In genomic region chr6:69792292-69792691, GRCh38 we compare ENCODE assay signal across 20 cellular contexts. TPM values are rescaled to one million over a fixed set of nuclear protein-coding genes. Genes with fewer than 3 reads are reported as not detected.
DNase-seq lines count a peak whose midpoint lies in the region; ATAC-seq, FAIRE-seq and TF ChIP-seq lines count a peak whose summit lies in the region.
"Had no signal": no experiment of that assay in that cellular context is flagged by ENCODE, and none has a peak within 500 bp of the region (broad histone marks: within the 10 kb centered on the region; RNA-seq: fewer than 3 reads in every experiment).

No MANE protein-coding gene starts in this region.

- H3K4me3 ChIP-seq in breast epithelium (no peak overlapping the region), GM12878 (peak overlapping the region; percentile 43; the same call in 1 of the 2 replicates), lower lobe of right lung (no peak overlapping the region), brain microvascular endothelial cell (ENCODE audit: low read depth, low read length) (no peak overlapping the region), kidney (ENCODE audit: low read length in 2 of 2) (no peak overlapping the region)
- H3K4me3 ChIP-seq: A549; BLaER1 treated with 17β-estradiol and CSF1 and Interleukin-3, amounts not matched to agents 10 nM and 100 nM; colonic mucosa; MG63; tibial nerve had no signal

- no peak for TF ChIP-seq RAD21 in GM12878 (IDR thresholded peaks at IDR 0.05; ENCODE audit: insufficient read depth, low read depth, low read length)

- DNase-seq in breast epithelium (ENCODE audit: low spot score in 2 of 2) (peak in 1 of 2 donors; percentile 22), MCF 10A (ENCODE audit: unreplicated experiment) (no peak), GM12878 (ENCODE audit: low read depth, low spot score) (no peak), lower lobe of right lung (no peak), brain microvascular endothelial cell (no peak), kidney (no peak)
- no peak for DNase-seq in stimulated activated naive B cell treated with anti-CD40 and anti-IgM and Interleukin-4, amounts not matched to agents 10 μg/mL and 1 μg/mL and 100 μg/mL, for 72 hours
- DNase-seq in stimulated activated effector memory CD8-positive, alpha-beta T cell treated with anti-CD3 and anti-CD28 coated beads, Interleukin-12 subunit alpha, Interleukin-12 subunit beta, amount 100 ng/mL, for 72 hours (ENCODE audit: low spot score in 2 of 2) = no peak
- DNase-seq: activated CD4-positive, alpha-beta T cell treated with anti-CD3 and anti-CD28 coated beads for 48 hours; activated effector memory CD4-positive, alpha-beta T cell treated with Interleukin-2 at 50 U/mL for 16 hours; colonic mucosa; MG63; NCI-H187 treated with DMSO at 0.1 percent for 48 hours; stimulated activated CD4-positive, alpha-beta T cell treated with anti-CD3 and anti-CD28 coated beads, Interleukin-4, amount 100 ng/mL, for 4 hours had no signal

- H4K20me1 ChIP-seq in GM12878 (ENCODE audit: control insufficient read depth, insufficient read depth) = 0 out of 2 replicates have a peak, but pooled peaks cover 3% of the 10 kb centered on the region

- intact Hi-C loops in breast epithelium (cut with DNase I; ENCODE audit: low total_unique reads) (no loop called here), MCF 10A (cut with micrococcal nuclease) (no loop called here), GM12878 (cut with micrococcal nuclease; ENCODE audit: unreplicated experiment) (loop anchor here (5.0 kb wide), 1 partner anchor 75 kb away; the partner anchor contains the start of gene COL19A1), lower lobe of right lung (cut with DNase I) (no loop called here), kidney (cut with DNase I) (no loop called here)

- no peak overlapping the region for H2AFZ ChIP-seq in GM12878 (ENCODE audit: control insufficient read depth, low read depth, low read length)
- H2AFZ ChIP-seq: parathyroid adenoma had no signal

- no peak overlapping the region for H3K27ac Mint-ChIP-seq in MCF 10A (ENCODE audit: low read depth, unreplicated experiment)
- peak overlapping the region; percentile 60 for H3K27ac Mint-ChIP-seq in stimulated activated naive B cell treated with anti-CD40 and anti-IgM and Interleukin-4, amounts not matched to agents 10 μg/mL and 1 μg/mL and 100 μg/mL, for 72 hours
- H3K27ac Mint-ChIP-seq in stimulated activated effector memory CD8-positive, alpha-beta T cell treated with anti-CD3 and anti-CD28 coated beads, Interleukin-12 subunit alpha, Interleukin-12 subunit beta, amount 100 ng/mL, for 72 hours = no peak overlapping the region

- POLR2A ChIA-PET in MCF 10A (lab: Yijun Ruan, JAX) (interaction anchor here (0.8 kb wide), 1 partner anchor 12 kb away, joined by 3 read pairs; no protein-coding TSS in a partner anchor), GM12878 (lab: Charles Lee) (interaction anchor here (1.2 to 2.9 kb wide), 3 partner anchors 9 to 31 kb away, joined by 3 to 15 read pairs (median 4); no protein-coding TSS in a partner anchor)

- CTCF ChIA-PET in MCF 10A (lab: Yijun Ruan, JAX) = interaction anchor here (0.5 kb wide), 1 partner anchor 43 kb away, joined by 3 read pairs; no protein-coding TSS in a partner anchor
- CTCF ChIA-PET in GM12878 (lab: Yijun Ruan, JAX) = interaction anchor here (0.9 to 6.0 kb wide), 6 partner anchors 23 to 76 kb away, joined by 3 to 24 read pairs (median 8); partner anchors contain the start of gene COL19A1

- peaks cover 0 to 4% of the 10 kb centered on the region in 2 donors for H3K4me1 ChIP-seq in breast epithelium
- H3K4me1 ChIP-seq in GM12878 (ENCODE audit: control insufficient read depth, insufficient read depth, low read length) = peaks cover 29% of the 10 kb centered on the region
- H3K4me1 ChIP-seq in lower lobe of right lung = peaks cover 52% of the 10 kb centered on the region
- H3K4me1 ChIP-seq in kidney (ENCODE audit: control insufficient read depth in 1 of 2, insufficient read depth in 1 of 2, low read depth in 1 of 2, low read length in 2 of 2) = peaks cover 10 to 23% of the 10 kb centered on the region in 2 donors
- H3K4me1 ChIP-seq: colonic mucosa had no signal

- RAD21 ChIA-PET in GM12878 (lab: Charles Lee; ENCODE audit: unreplicated experiment) = interaction anchor here (0.9 to 7.1 kb wide), 7 partner anchors 10 to 315 kb away, joined by 3 to 39 read pairs (median 4); partner anchors contain the start of gene COL19A1

- H3K27me3 ChIP-seq in breast epithelium (no peaks in the 10 kb centered on the region), GM12878 (replicated peaks in 1 of 2; ENCODE audit: control insufficient read depth in 2 of 2, insufficient read depth in 2 of 2, low read length in 1 of 2) (no peaks in the 10 kb centered on the region), lower lobe of right lung (ENCODE audit: low read depth) (no peaks in the 10 kb centered on the region), brain microvascular endothelial cell (replicated peaks) (no peaks in the 10 kb centered on the region)
- H3K27me3 ChIP-seq: BLaER1 treated with 17β-estradiol and CSF1 and Interleukin-3, amounts not matched to agents 10 nM and 100 nM; colonic mucosa; MG63; tibial nerve had no signal

- FAIRE-seq in GM12878 (lab: Jason Lieb, UNC) (no peak), kidney (lab: Jason Lieb, UNC) (no peak)
- FAIRE-seq: A549, endothelial cell of umbilical vein, frontal cortex had no signal

- H3K9me3 ChIP-seq in breast epithelium = no peaks in the 10 kb centered on the region
- H3K9me3 ChIP-seq in GM12878 (replicated peaks; ENCODE audit: control insufficient read depth, insufficient read depth, low read length) = no peaks in the 10 kb centered on the region
- no peaks in the 10 kb centered on the region for H3K9me3 ChIP-seq in lower lobe of right lung
- H3K9me3 ChIP-seq in kidney (ENCODE audit: control insufficient read depth in 1 of 2, low read length in 2 of 2) = no peaks in the 10 kb centered on the region
- H3K9me3 ChIP-seq: A549; BLaER1 treated with 17β-estradiol and CSF1 and Interleukin-3, amounts not matched to agents 10 nM and 100 nM; colonic mucosa; MG63; tibial nerve had no signal

- H3K9me3 Mint-ChIP-seq in MCF 10A (ENCODE audit: unreplicated experiment) = no peaks in the 10 kb centered on the region
- no peaks in the 10 kb centered on the region for H3K9me3 Mint-ChIP-seq in stimulated activated naive B cell treated with anti-CD40 and anti-IgM and Interleukin-4, amounts not matched to agents 10 μg/mL and 1 μg/mL and 100 μg/mL, for 72 hours
- no peaks in the 10 kb centered on the region for H3K9me3 Mint-ChIP-seq in stimulated activated effector memory CD8-positive, alpha-beta T cell treated with anti-CD3 and anti-CD28 coated beads, Interleukin-12 subunit alpha, Interleukin-12 subunit beta, amount 100 ng/mL, for 72 hours

- H3K36me3 Mint-ChIP-seq in MCF 10A (ENCODE audit: insufficient read depth, unreplicated experiment) = peaks cover 4% of the 10 kb centered on the region
- H3K36me3 Mint-ChIP-seq in stimulated activated naive B cell treated with anti-CD40 and anti-IgM and Interleukin-4, amounts not matched to agents 10 μg/mL and 1 μg/mL and 100 μg/mL, for 72 hours = peaks cover 33 to 48% of the 10 kb centered on the region in 2 donors
- peaks cover 34% of the 10 kb centered on the region for H3K36me3 Mint-ChIP-seq in stimulated activated effector memory CD8-positive, alpha-beta T cell treated with anti-CD3 and anti-CD28 coated beads, Interleukin-12 subunit alpha, Interleukin-12 subunit beta, amount 100 ng/mL, for 72 hours

- in situ Hi-C loops in GM12878 (cut with MboI) (no loop called here), brain microvascular endothelial cell (cut with HindIII; ENCODE audit: low pct_ligation_motif_present, low sequenced_read_pairs) (no loop called here)

- no peak for TF ChIP-seq EP300 in GM12878 (IDR thresholded peaks at IDR 0.05; ENCODE audit: borderline replicate concordance in 1 of 2, control insufficient read depth in 1 of 2, low read depth in 2 of 2, low read length in 2 of 2)

- no peak for ATAC-seq in GM12878
- ATAC-seq in lower lobe of right lung = no peak
- no peak for ATAC-seq in stimulated activated naive B cell treated with anti-CD40 and anti-IgM and Interleukin-4, amounts not matched to agents 10 μg/mL and 1 μg/mL and 100 μg/mL, for 72 hours (replicated peaks)
- no peak for ATAC-seq in stimulated activated effector memory CD8-positive, alpha-beta T cell treated with anti-CD3 and anti-CD28 coated beads, Interleukin-12 subunit alpha, Interleukin-12 subunit beta, amount 100 ng/mL, for 72 hours
- ATAC-seq: A549 had no signal

- TF ChIP-seq POLR2A in breast epithelium (IDR thresholded peaks at IDR 0.05) = no peak
- TF ChIP-seq POLR2A in GM12878 (IDR thresholded peaks at IDR 0.05; ENCODE audit: low read depth, low read length) = no peak

- H3K36me3 ChIP-seq in breast epithelium (peaks cover 3% of the 10 kb centered on the region), GM12878 (ENCODE audit: control insufficient read depth in 2 of 2, insufficient read depth in 2 of 2, low read length in 1 of 2) (0 out of 4 replicates have a peak, but pooled peaks cover 0 to 6% of the 10 kb centered on the region in 2 experiments), lower lobe of right lung (peaks cover 13% of the 10 kb centered on the region), brain microvascular endothelial cell (replicated peaks) (no peaks in the 10 kb centered on the region), kidney (ENCODE audit: control insufficient read depth in 1 of 2, insufficient read depth in 2 of 2, low read length in 2 of 2) (peaks cover 0 to 6% of the 10 kb centered on the region in 2 donors)
- H3K36me3 ChIP-seq: colonic mucosa, MG63 had no signal

- peaks cover 67% of the 10 kb centered on the region for H3K79me2 ChIP-seq in GM12878 (ENCODE audit: control insufficient read depth, insufficient read depth, low read length)

- TF ChIP-seq CTCF in breast epithelium (IDR thresholded peaks at IDR 0.05) = no peak
- no peak for TF ChIP-seq CTCF in MCF 10A (IDR thresholded peaks at IDR 0.05; ENCODE audit: unreplicated experiment)
- TF ChIP-seq CTCF in GM12878 (IDR thresholded peaks at IDR 0.05 in 2 of 3, conservative IDR thresholded peaks at IDR 0.05 in 1 of 3; ENCODE audit: control insufficient read depth in 2 of 3, extremely low read depth in 1 of 3, insufficient read depth in 1 of 3, low read depth in 3 of 3, low read length in 3 of 3) = no peak
- no peak for TF ChIP-seq CTCF in lower lobe of right lung (IDR thresholded peaks at IDR 0.05)
- no peak for TF ChIP-seq CTCF in brain microvascular endothelial cell (IDR thresholded peaks at IDR 0.05; ENCODE audit: low read depth, low read length, missing control alignments)
- TF ChIP-seq CTCF in kidney (IDR thresholded peaks at IDR 0.05; ENCODE audit: borderline replicate concordance, extremely low read depth, insufficient read depth) = no peak

- H3K4me3 Mint-ChIP-seq in MCF 10A (ENCODE audit: unreplicated experiment) = no peak overlapping the region
- peak overlapping the region; percentile 60 to 70 for H3K4me3 Mint-ChIP-seq in stimulated activated naive B cell treated with anti-CD40 and anti-IgM and Interleukin-4, amounts not matched to agents 10 μg/mL and 1 μg/mL and 100 μg/mL, for 72 hours
- H3K4me3 Mint-ChIP-seq in stimulated activated effector memory CD8-positive, alpha-beta T cell treated with anti-CD3 and anti-CD28 coated beads, Interleukin-12 subunit alpha, Interleukin-12 subunit beta, amount 100 ng/mL, for 72 hours = no peak overlapping the region

- peaks cover 16% of the 10 kb centered on the region for H3K4me1 Mint-ChIP-seq in MCF 10A (ENCODE audit: insufficient read depth, unreplicated experiment)
- peaks cover 32 to 55% of the 10 kb centered on the region in 2 donors for H3K4me1 Mint-ChIP-seq in stimulated activated naive B cell treated with anti-CD40 and anti-IgM and Interleukin-4, amounts not matched to agents 10 μg/mL and 1 μg/mL and 100 μg/mL, for 72 hours
- peaks cover 42% of the 10 kb centered on the region for H3K4me1 Mint-ChIP-seq in stimulated activated effector memory CD8-positive, alpha-beta T cell treated with anti-CD3 and anti-CD28 coated beads, Interleukin-12 subunit alpha, Interleukin-12 subunit beta, amount 100 ng/mL, for 72 hours

- no peaks in the 10 kb centered on the region for H3K27me3 Mint-ChIP-seq in MCF 10A (ENCODE audit: insufficient read depth, unreplicated experiment)
- H3K27me3 Mint-ChIP-seq in stimulated activated naive B cell treated with anti-CD40 and anti-IgM and Interleukin-4, amounts not matched to agents 10 μg/mL and 1 μg/mL and 100 μg/mL, for 72 hours = no peaks in the 10 kb centered on the region

- peak overlapping the region; percentile 70 to 82 for H3K27ac ChIP-seq in breast epithelium
- H3K27ac ChIP-seq in GM12878 (ENCODE audit: control insufficient read depth, insufficient read depth) = no peak overlapping the region
- H3K27ac ChIP-seq in lower lobe of right lung = peak overlapping the region; percentile 6
- H3K27ac ChIP-seq in brain microvascular endothelial cell = no peak overlapping the region
- no peak overlapping the region for H3K27ac ChIP-seq in kidney (ENCODE audit: low read depth in 2 of 2, low read length in 2 of 2)
- H3K27ac ChIP-seq: A549; BLaER1 treated with 17β-estradiol and CSF1 and Interleukin-3, amounts not matched to agents 10 nM and 100 nM; colonic mucosa; parathyroid adenoma had no signal

- H3K4me2 ChIP-seq in GM12878 (ENCODE audit: control insufficient read depth, insufficient read depth) = peak overlapping the region; percentile 58
- H3K4me2 ChIP-seq: A549; BLaER1 treated with 17β-estradiol and CSF1 and Interleukin-3, amounts not matched to agents 10 nM and 100 nM had no signal

- SMC1A ChIA-PET in GM12878 (lab: Charles Lee; ENCODE audit: uncharacterized antibody, unreplicated experiment) = interaction anchor here (0.8 to 6.8 kb wide), 7 partner anchors 8 to 315 kb away, joined by 3 to 76 read pairs (median 4); no protein-coding TSS in a partner anchor

- H3K9ac ChIP-seq in GM12878 (ENCODE audit: control insufficient read depth, insufficient read depth, low read length) (no peak overlapping the region), kidney (ENCODE audit: low read length in 2 of 2) (no peak overlapping the region)
- H3K9ac ChIP-seq: BLaER1 treated with 17β-estradiol and CSF1 and Interleukin-3, amounts not matched to agents 10 nM and 100 nM; parathyroid adenoma had no signal

- no TSS peak for BruUV-seq in MCF 10A (replicated peaks; lab: Mats Ljungman, UMichigan)
- BruUV-seq in GM12878 (replicated peaks; lab: Mats Ljungman, UMichigan) = no TSS peak

RNA-seq across cellular contexts. Expression of gene LMBRD1, which starts 4.5 kb away (rescaled TPM):
- total RNA-seq in breast epithelium (10 to 100 TPM; 53.4 to 88.7 (median 75.7) TPM), MCF 10A (2022) (18.1 and 20.7 TPM in 2 replicates), GM12878 (2014; rRNA removed) (23.6 and 27.9 TPM in 2 replicates), GM12878 (2014; rRNA removed; fragmentation: Illumina TruSeq; extraction: Trizol) (28.8 and 30.0 TPM in 2 replicates), GM12878 (2021) (20.0 and 21.5 TPM in 2 replicates), lower lobe of right lung (68.0 TPM), kidney (91.3 TPM)
- 60.3 and 67.1 TPM in 2 replicates for total RNA-seq in GM12878 (2013; cell fraction: nucleolus; rRNA removed)
- 12.0 TPM for polyA plus RNA-seq in GM12878 (2011; ENCODE audit: low read depth)
- polyA plus RNA-seq in GM12878 (2011; rRNA removed) (57.0 and 102 TPM in 2 replicates), GM12878 (2014; fragmentation: Illumina TruSeq; extraction: Trizol) (23.6 and 33.6 TPM in 2 replicates), GM12878 (2014; fragmentation: Nextera tagmentation; extraction: Ambion mirVana) (10 to 100 TPM; 43.2 to 82.1 TPM), GM12878 (2014; rRNA removed) (17.6 and 21.8 TPM in 2 replicates), GM12878 (2016; fragmentation: Nextera tagmentation; extraction: Ambion mirVana) (10 to 100 TPM; 25.6 to 31.0 TPM), kidney (ENCODE audit: insufficient read depth, low read depth, low replicate concordance) (102 TPM)
- 11.9 and 16.8 TPM in 2 replicates for polyA plus RNA-seq in GM12878 (2011; cell fraction: cytosol; rRNA removed)
- polyA plus RNA-seq in GM12878 (2011; cell fraction: nucleus; rRNA removed) = 33.6 and 36.1 TPM in 2 replicates
- polyA plus RNA-seq in GM12878 (2012) = 24.3 and 26.5 TPM in 2 replicates
- 22.7 and 27.2 TPM in 2 replicates for polyA minus RNA-seq in GM12878 (2011; rRNA and poly(A)+ RNA removed)
- 11.6 and 12.0 TPM in 2 replicates for polyA minus RNA-seq in GM12878 (2011; cell fraction: cytosol; rRNA and poly(A)+ RNA removed)
- 45.0 and 70.7 TPM in 2 replicates for polyA minus RNA-seq in GM12878 (2011; cell fraction: nucleus; rRNA and poly(A)+ RNA removed)

Comparison
In these comparisons a context has a peak if more than half of its experiments do, and no peak if none do; other contexts are left out.
1. H3K27ac ChIP-seq: peak in breast epithelium (2 of 2) and lower lobe of right lung (single experiment); none in GM12878 (single experiment), brain microvascular endothelial cell (single experiment) and kidney (0 of 2).
2. H3K4me3 Mint-ChIP-seq: peak in stimulated activated naive B cell treated with anti-CD40 and anti-IgM and Interleukin-4, amounts not matched to agents 10 μg/mL and 1 μg/mL and 100 μg/mL, for 72 hours (2 of 2); none in MCF 10A (single experiment) and stimulated activated effector memory CD8-positive, alpha-beta T cell treated with anti-CD3 and anti-CD28 coated beads, Interleukin-12 subunit alpha, Interleukin-12 subunit beta, amount 100 ng/mL, for 72 hours (single experiment).